34 cellular contexts compared by ENCODE assay signal in genomic region chr3:39558775-39559306, GRCh38.
"Had no signal": no experiment of that assay in that cellular context is flagged by ENCODE, and none has a peak within 500 bp of the region (broad histone marks: within the 10 kb centered on the region; RNA-seq: fewer than 3 reads in every experiment).

No MANE protein-coding gene starts in this region.

- H3K27me3 ChIP-seq: MG63 had no signal

- H3K4me2 ChIP-seq: KMS-11 had no signal

- DNase-seq: Karpas-422, Kasumi-1, KG1, MG63, MM.1S, MV-4-11, NCI-H1048, NCI-H1092, NCI-H1092 treated with DMSO at 0.1 percent for 48 hours, NCI-H1105, NCI-H1105 treated with DMSO at 0.1 percent for 48 hours, NCI-H1417, NCI-H1417 treated with DMSO at 0.1 percent for 48 hours, NCI-H1436, NCI-H1436 treated with DMSO at 0.1 percent for 48 hours, NCI-H146, NCI-H1694, NCI-H1694 treated with DMSO at 0.1 percent for 48 hours, NCI-H187, NCI-H187 treated with DMSO at 0.1 percent for 48 hours, NCI-H1930, NCI-H2029, NCI-H2029 treated with DMSO at 0.1 percent for 48 hours, NCI-H2081, NCI-H2081 treated with DMSO at 0.1 percent for 48 hours, NCI-H2107, NCI-H2171, NCI-H2171 treated with DMSO at 0.1 percent for 48 hours, NCI-H2227 treated with DMSO at 0.1 percent for 48 hours, NCI-H226, NCI-H345, NCI-H446, NCI-H446 treated with DMSO at 0.1 percent for 48 hours had no signal

- H3K9ac ChIP-seq: KMS-11 had no signal

- H3K36me3 ChIP-seq: MG63 had no signal

- H3K4me3 ChIP-seq: MG63 had no signal

- H3K9me3 ChIP-seq: MG63 had no signal

- H3K27ac ChIP-seq: KMS-11 had no signal
